ENCODE assay signal across 18 cellular contexts in genomic region chr1:102872097-102872496, GRCh38.
"Had no signal": no experiment of that assay in that cellular context is flagged by ENCODE, and none has a peak within 500 bp of the region (broad histone marks: within the 10 kb centered on the region; RNA-seq: fewer than 3 reads in every experiment).

No MANE protein-coding gene starts in this region.

- H3K4me3 ChIP-seq: colonic mucosa, gastrocnemius medialis, lung, sigmoid colon, thoracic aorta, upper lobe of right lung had no signal

- H3K27ac ChIP-seq: colonic mucosa, gastrocnemius medialis, sigmoid colon, thoracic aorta, upper lobe of right lung, VCaP had no signal

- DNase-seq: activated CD4-positive, alpha-beta T cell treated with anti-CD3 and anti-CD28 coated beads for 1 hour; activated CD4-positive, alpha-beta T cell treated with anti-CD3 and anti-CD28 coated beads, Interleukin-2, amount 50 U/mL, for 4 hours; activated naive CD4-positive, alpha-beta T cell; activated naive CD8-positive, alpha-beta T cell treated with anti-CD3 and anti-CD28 coated beads, Interleukin-2, amount 10 ng/mL, durations not matched to agents 7 days and 5 days; amygdala; colonic mucosa; gastrocnemius medialis; head of caudate nucleus; natural killer cell; sigmoid colon; stimulated activated CD4-positive, alpha-beta T cell treated with anti-CD3 and anti-CD28 coated beads, Interleukin-4, amount 100 ng/mL, for 4 hours; upper lobe of right lung had no signal

- H3K36me3 ChIP-seq: colonic mucosa, gastrocnemius medialis, sigmoid colon, thoracic aorta, upper lobe of right lung had no signal

- H3K27me3 Mint-ChIP-seq: activated naive CD8-positive, alpha-beta T cell treated with anti-CD3 and anti-CD28 coated beads, Interleukin-2, amount 10 ng/mL, durations not matched to agents 7 days and 5 days; activated T-helper 17 cell treated with anti-CD3 and anti-CD28 coated beads, Interleukin-2, amount 50 U/mL, for 72 hours; stimulated activated memory B cell treated with anti-CD40 and anti-IgM and Interleukin-4, amounts not matched to agents 10 μg/mL and 1 μg/mL and 100 μg/mL, for 72 hours had no signal

- H3K4me1 ChIP-seq: colonic mucosa, gastrocnemius medialis, sigmoid colon, upper lobe of right lung had no signal

- H3K9me3 ChIP-seq: colonic mucosa, gastrocnemius medialis, thoracic aorta, upper lobe of right lung had no signal

- H3K36me3 Mint-ChIP-seq: activated naive CD8-positive, alpha-beta T cell treated with anti-CD3 and anti-CD28 coated beads, Interleukin-2, amount 10 ng/mL, durations not matched to agents 7 days and 5 days; stimulated activated memory B cell treated with anti-CD40 and anti-IgM and Interleukin-4, amounts not matched to agents 10 μg/mL and 1 μg/mL and 100 μg/mL, for 72 hours had no signal

- H3K4me1 Mint-ChIP-seq: activated naive CD8-positive, alpha-beta T cell treated with anti-CD3 and anti-CD28 coated beads, Interleukin-2, amount 10 ng/mL, durations not matched to agents 7 days and 5 days; activated T-helper 17 cell treated with anti-CD3 and anti-CD28 coated beads, Interleukin-2, amount 50 U/mL, for 72 hours; natural killer cell; stimulated activated memory B cell treated with anti-CD40 and anti-IgM and Interleukin-4, amounts not matched to agents 10 μg/mL and 1 μg/mL and 100 μg/mL, for 72 hours had no signal

- H3K27me3 ChIP-seq: colonic mucosa, gastrocnemius medialis, sigmoid colon, upper lobe of right lung had no signal

- H3K4me3 Mint-ChIP-seq: activated naive CD8-positive, alpha-beta T cell treated with anti-CD3 and anti-CD28 coated beads, Interleukin-2, amount 10 ng/mL, durations not matched to agents 7 days and 5 days; activated T-helper 17 cell treated with anti-CD3 and anti-CD28 coated beads, Interleukin-2, amount 50 U/mL, for 72 hours; natural killer cell; stimulated activated memory B cell treated with anti-CD40 and anti-IgM and Interleukin-4, amounts not matched to agents 10 μg/mL and 1 μg/mL and 100 μg/mL, for 72 hours had no signal

- H3K27ac Mint-ChIP-seq: activated naive CD8-positive, alpha-beta T cell treated with anti-CD3 and anti-CD28 coated beads, Interleukin-2, amount 10 ng/mL, durations not matched to agents 7 days and 5 days; activated T-helper 17 cell treated with anti-CD3 and anti-CD28 coated beads, Interleukin-2, amount 50 U/mL, for 72 hours; natural killer cell; stimulated activated memory B cell treated with anti-CD40 and anti-IgM and Interleukin-4, amounts not matched to agents 10 μg/mL and 1 μg/mL and 100 μg/mL, for 72 hours had no signal

- ATAC-seq: activated T-helper 17 cell treated with anti-CD3 and anti-CD28 coated beads, Interleukin-2, amount 50 U/mL, for 72 hours; gastrocnemius medialis; left lobe of liver; natural killer cell; stimulated activated memory B cell treated with anti-CD40 and anti-IgM and Interleukin-4, amounts not matched to agents 10 μg/mL and 1 μg/mL and 100 μg/mL, for 72 hours; upper lobe of right lung had no signal
